Comparison of ENCODE assay signal across 22 cellular contexts in genomic region chr9:71780953-71781352, GRCh38. TPM values are rescaled to one million over a fixed set of nuclear protein-coding genes. Genes with fewer than 3 reads are reported as not detected.
DNase-seq lines count a peak whose midpoint lies in the region; ATAC-seq and TF ChIP-seq lines count a peak whose summit lies in the region.
"Had no signal": no experiment of that assay in that cellular context is flagged by ENCODE, and none has a peak within 500 bp of the region (broad histone marks: within the 10 kb centered on the region; RNA-seq: fewer than 3 reads in every experiment).

No MANE protein-coding gene starts in this region.

- no peak overlapping the region for H3K14ac ChIP-seq in trophoblast cell (ENCODE audit: low read length)

- H2BK120ac ChIP-seq in trophoblast cell (ENCODE audit: insufficient read depth, low read length, poor library complexity), result no peak overlapping the region

- no peak overlapping the region for H2AFZ ChIP-seq in trophoblast cell (ENCODE audit: insufficient read depth, low read length, poor library complexity)
- H2AFZ ChIP-seq: hepatocyte had no signal

- H3K79me1 ChIP-seq in trophoblast cell (ENCODE audit: low read length), result no peaks in the 10 kb centered on the region

- H3K27me3 Mint-ChIP-seq in activated CD4-positive, alpha-beta T cell treated with anti-CD3 and anti-CD28 coated beads for 36 hours, result no peaks in the 10 kb centered on the region
- H3K27me3 Mint-ChIP-seq in CD8-positive, alpha-beta T cell (ENCODE audit: low read depth), result no peaks in the 10 kb centered on the region
- peaks cover 2% of the 10 kb centered on the region for H3K27me3 Mint-ChIP-seq in activated T-helper 1 cell treated with anti-CD3 and anti-CD28 coated beads, Interleukin-12 subunit alpha, Interleukin-12 subunit beta, Interleukin-2, Interleukin-4 antibody, amounts not matched to agents 30 ng/mL and 10 ng/mL and 1 ng/mL, durations not matched to agents 14 hours and 24 hours and 36 hours (ENCODE audit: insufficient read depth)
- no peaks in the 10 kb centered on the region for H3K27me3 Mint-ChIP-seq in naive B cell
- H3K27me3 Mint-ChIP-seq: activated B cell treated with CpG ODN at 0.5 μM for 24 hours had no signal

- peaks cover 46% of the 10 kb centered on the region for H3K4me1 Mint-ChIP-seq in activated CD4-positive, alpha-beta T cell treated with anti-CD3 and anti-CD28 coated beads for 36 hours
- peaks cover 49% of the 10 kb centered on the region for H3K4me1 Mint-ChIP-seq in CD8-positive, alpha-beta T cell (ENCODE audit: low read depth)
- peaks cover 42% of the 10 kb centered on the region for H3K4me1 Mint-ChIP-seq in activated T-helper 1 cell treated with anti-CD3 and anti-CD28 coated beads, Interleukin-12 subunit alpha, Interleukin-12 subunit beta, Interleukin-2, Interleukin-4 antibody, amounts not matched to agents 30 ng/mL and 10 ng/mL and 1 ng/mL, durations not matched to agents 14 hours and 24 hours and 36 hours (ENCODE audit: low read depth)
- H3K4me1 Mint-ChIP-seq in naive B cell, result peaks cover 29 to 51% (median 46%) of the 10 kb centered on the region in 3 donors

- no peak overlapping the region for H3K27ac ChIP-seq in CD8-positive, alpha-beta T cell (ENCODE audit: low read depth, low read length)
- no peak overlapping the region for H3K27ac ChIP-seq in trophoblast cell (ENCODE audit: low read depth, low read length)
- H3K27ac ChIP-seq: BLaER1 treated with 17β-estradiol and CSF1 and Interleukin-3, amounts not matched to agents 10 nM and 100 nM; hepatocyte; HL-60; ovary; sigmoid colon; stomach had no signal

- H2BK12ac ChIP-seq in trophoblast cell (ENCODE audit: low read length), result no peak overlapping the region

- no peak for DNase-seq in activated CD4-positive, alpha-beta T cell treated with anti-CD3 and anti-CD28 coated beads for 36 hours
- DNase-seq in activated CD4-positive, alpha-beta T cell treated with anti-CD3 and anti-CD28 coated beads for 1 hour, result no peak
- no peak for DNase-seq in CD8-positive, alpha-beta T cell
- no peak for DNase-seq in activated T-helper 1 cell treated with anti-CD3 and anti-CD28 coated beads, Interleukin-12 subunit alpha, Interleukin-12 subunit beta, Interleukin-2, Interleukin-4 antibody, amounts not matched to agents 30 ng/mL and 10 ng/mL and 1 ng/mL, durations not matched to agents 14 hours and 24 hours and 36 hours (ENCODE audit: low spot score)
- DNase-seq in naive B cell (no peak), DMS114 treated with DMSO at 0.1 percent for 48 hours (lab: John Stamatoyannopoulos, UW; ENCODE audit: unreplicated experiment) (no peak), midbrain (lab: John Stamatoyannopoulos, UW) (no peak), trophoblast cell (no peak)
- DNase-seq: activated B cell treated with CpG ODN at 0.5 μM for 24 hours, cortex of kidney, islet precursor cell, NCI-H187 treated with DMSO at 0.1 percent for 48 hours, NCI-H2227 treated with DMSO at 0.1 percent for 48 hours, ovary, Peyer's patch, sigmoid colon, stomach, T-helper 9 cell, upper lobe of left lung had no signal

- H3K23ac ChIP-seq in trophoblast cell (ENCODE audit: low read length), result no peak overlapping the region

- WGBS in trophoblast cell (ENCODE audit: extremely low coverage, insufficient coverage, insufficient read length), result no CpG with 5 or more reads among the region's 3 CpGs

- no peak overlapping the region for H3K4me2 ChIP-seq in trophoblast cell (ENCODE audit: low read length)
- H3K4me2 ChIP-seq: hepatocyte had no signal

- no peaks in the 10 kb centered on the region for H3K79me2 ChIP-seq in trophoblast cell (ENCODE audit: control insufficient read depth, insufficient read depth, low read length, poor library complexity)
- H3K79me2 ChIP-seq: hepatocyte had no signal

- H3K9me3 Mint-ChIP-seq in activated CD4-positive, alpha-beta T cell treated with anti-CD3 and anti-CD28 coated beads for 36 hours (ENCODE audit: low read depth), result peaks cover 2% of the 10 kb centered on the region
- peaks cover 3% of the 10 kb centered on the region for H3K9me3 Mint-ChIP-seq in CD8-positive, alpha-beta T cell
- H3K9me3 Mint-ChIP-seq in activated T-helper 1 cell treated with anti-CD3 and anti-CD28 coated beads, Interleukin-12 subunit alpha, Interleukin-12 subunit beta, Interleukin-2, Interleukin-4 antibody, amounts not matched to agents 30 ng/mL and 10 ng/mL and 1 ng/mL, durations not matched to agents 14 hours and 24 hours and 36 hours, result peaks cover 3% of the 10 kb centered on the region
- H3K9me3 Mint-ChIP-seq in naive B cell, result peaks cover 0 to 3% (median 0%) of the 10 kb centered on the region in 7 donors
- H3K9me3 Mint-ChIP-seq: activated B cell treated with CpG ODN at 0.5 μM for 24 hours had no signal

- H3K36me3 Mint-ChIP-seq in activated CD4-positive, alpha-beta T cell treated with anti-CD3 and anti-CD28 coated beads for 36 hours (ENCODE audit: low read depth), result peaks cover 6% of the 10 kb centered on the region
- H3K36me3 Mint-ChIP-seq in CD8-positive, alpha-beta T cell, result no peaks in the 10 kb centered on the region
- peaks cover 7% of the 10 kb centered on the region for H3K36me3 Mint-ChIP-seq in activated T-helper 1 cell treated with anti-CD3 and anti-CD28 coated beads, Interleukin-12 subunit alpha, Interleukin-12 subunit beta, Interleukin-2, Interleukin-4 antibody, amounts not matched to agents 30 ng/mL and 10 ng/mL and 1 ng/mL, durations not matched to agents 14 hours and 24 hours and 36 hours (ENCODE audit: low read depth)
- H3K36me3 Mint-ChIP-seq in naive B cell, result peaks cover 0 to 3% of the 10 kb centered on the region in 2 donors

- POLR2A ChIA-PET in activated CD4-positive, alpha-beta T cell treated with anti-CD3 and anti-CD28 coated beads for 36 hours (lab: Charles Lee), result interaction anchor here (0.8 to 3.5 kb wide), 3 partner anchors 12 to 16 kb away, joined by 4 to 16 read pairs (median 8); partner anchors contain the start of gene CEMIP2
- POLR2A ChIA-PET in CD8-positive, alpha-beta T cell (lab: Charles Lee), result interaction anchor here (0.7 to 5.0 kb wide), 5 partner anchors 13 to 678 kb away, joined by 3 to 58 read pairs (median 6); partner anchors contain the start of gene CEMIP2

- no peak overlapping the region for H2BK5ac ChIP-seq in trophoblast cell (ENCODE audit: low read depth, low read length, poor library complexity)

- H3K4me3 Mint-ChIP-seq in activated CD4-positive, alpha-beta T cell treated with anti-CD3 and anti-CD28 coated beads for 36 hours, result peak overlapping the region; percentile 20
- H3K4me3 Mint-ChIP-seq in CD8-positive, alpha-beta T cell, result peak overlapping the region; percentile 1
- peak overlapping the region; percentile 22 for H3K4me3 Mint-ChIP-seq in activated T-helper 1 cell treated with anti-CD3 and anti-CD28 coated beads, Interleukin-12 subunit alpha, Interleukin-12 subunit beta, Interleukin-2, Interleukin-4 antibody, amounts not matched to agents 30 ng/mL and 10 ng/mL and 1 ng/mL, durations not matched to agents 14 hours and 24 hours and 36 hours
- H3K4me3 Mint-ChIP-seq in naive B cell, result no peak overlapping the region
- H3K4me3 Mint-ChIP-seq: activated B cell treated with CpG ODN at 0.5 μM for 24 hours had no signal

- H3K9me3 ChIP-seq in CD8-positive, alpha-beta T cell (ENCODE audit: low read length), result no peaks in the 10 kb centered on the region
- H3K9me3 ChIP-seq in trophoblast cell (ENCODE audit: insufficient read depth, low read depth, low read length), result no peaks in the 10 kb centered on the region
- H3K9me3 ChIP-seq: BLaER1 treated with 17β-estradiol and CSF1 and Interleukin-3, amounts not matched to agents 10 nM and 100 nM; ovary; Peyer's patch; sigmoid colon; stomach; upper lobe of left lung had no signal

- no peak overlapping the region for H2AK5ac ChIP-seq in trophoblast cell (ENCODE audit: low read length)

- TF ChIP-seq CTCF in CD8-positive, alpha-beta T cell (IDR thresholded peaks at IDR 0.05), result no peak

- no peak overlapping the region for H4K91ac ChIP-seq in trophoblast cell (ENCODE audit: low read depth, low read length)

- intact Hi-C loops in activated CD4-positive, alpha-beta T cell treated with anti-CD3 and anti-CD28 coated beads for 36 hours (cut with DNase I, micrococcal nuclease), result loop anchor here (5.0 to 10.0 kb wide), 7 partner anchors 74 to 1376 kb away; partner anchors contain the start of genes KLF9 (in 1 of the 2) and ZFAND5 (in 1 of the 2)
- intact Hi-C loops in CD8-positive, alpha-beta T cell (cut with DNase I, micrococcal nuclease), result loop anchor here (5.0 kb wide), 4 partner anchors 131 to 1371 kb away; partner anchors contain the start of genes ABHD17B (in 1 of the 2), ANXA1 (in 1 of the 2), C9orf85 (in 1 of the 2) and ZFAND5 (in 1 of the 2)
- intact Hi-C loops in activated T-helper 1 cell treated with anti-CD3 and anti-CD28 coated beads, Interleukin-12 subunit alpha, Interleukin-12 subunit beta, Interleukin-2, Interleukin-4 antibody, amounts not matched to agents 30 ng/mL and 10 ng/mL and 1 ng/mL, durations not matched to agents 14 hours and 24 hours and 36 hours (cut with micrococcal nuclease), result loop anchor here (2.0 to 5.0 kb wide), 3 partner anchors 581 to 1369 kb away; partner anchors contain the start of gene KLF9

- H3K4me3 ChIP-seq in CD8-positive, alpha-beta T cell (ENCODE audit: low read depth, low read length), result no peak overlapping the region
- H3K4me3 ChIP-seq in trophoblast cell (ENCODE audit: low read depth, low read length), result no peak overlapping the region
- H3K4me3 ChIP-seq: BLaER1 treated with 17β-estradiol and CSF1 and Interleukin-3, amounts not matched to agents 10 nM and 100 nM; hepatocyte; ovary; Peyer's patch; sigmoid colon; stomach; upper lobe of left lung had no signal

- no peak for ATAC-seq in activated CD4-positive, alpha-beta T cell treated with anti-CD3 and anti-CD28 coated beads for 36 hours
- ATAC-seq in CD8-positive, alpha-beta T cell, result no peak
- no peak for ATAC-seq in naive B cell (ENCODE audit: low read depth in 2 of 2)

- no peak overlapping the region for H4K12ac ChIP-seq in trophoblast cell (ENCODE audit: low read depth, low read length)

- H3K4me1 ChIP-seq in CD8-positive, alpha-beta T cell (ENCODE audit: insufficient read depth, low read length), result peaks cover 40% of the 10 kb centered on the region
- peaks cover 6 to 7% of the 10 kb centered on the region in 2 experiments for H3K4me1 ChIP-seq in trophoblast cell (ENCODE audit: control insufficient read depth in 1 of 2, insufficient read depth in 2 of 2, low read length in 2 of 2)
- H3K4me1 ChIP-seq: sigmoid colon, stomach, upper lobe of left lung had no signal

- CTCF ChIA-PET in activated CD4-positive, alpha-beta T cell treated with anti-CD3 and anti-CD28 coated beads for 36 hours (lab: Charles Lee), result interaction anchor here (0.6 to 1.4 kb wide), 6 partner anchors 12 to 43 kb away, joined by 3 to 6 read pairs (median 4); no protein-coding TSS in a partner anchor
- CTCF ChIA-PET in CD8-positive, alpha-beta T cell (lab: Charles Lee), result interaction anchor here (0.9 to 9.0 kb wide), 8 partner anchors 9 to 244 kb away, joined by 3 to 85 read pairs (median 28); partner anchors contain the start of gene CEMIP2

- H3K27ac Mint-ChIP-seq in activated CD4-positive, alpha-beta T cell treated with anti-CD3 and anti-CD28 coated beads for 36 hours, result peak overlapping the region; percentile 98
- H3K27ac Mint-ChIP-seq in CD8-positive, alpha-beta T cell, result peak overlapping the region; percentile 97
- H3K27ac Mint-ChIP-seq in activated T-helper 1 cell treated with anti-CD3 and anti-CD28 coated beads, Interleukin-12 subunit alpha, Interleukin-12 subunit beta, Interleukin-2, Interleukin-4 antibody, amounts not matched to agents 30 ng/mL and 10 ng/mL and 1 ng/mL, durations not matched to agents 14 hours and 24 hours and 36 hours, result peak overlapping the region; percentile 64
- H3K27ac Mint-ChIP-seq in naive B cell, result peak overlapping the region in 5 of 6 donors; percentile 14 to 99 (median 95)

- H3K27me3 ChIP-seq in CD8-positive, alpha-beta T cell (ENCODE audit: insufficient read depth, low read length), result no peaks in the 10 kb centered on the region
- no peaks in the 10 kb centered on the region for H3K27me3 ChIP-seq in trophoblast cell (ENCODE audit: insufficient read depth, low read length)
- H3K27me3 ChIP-seq: BLaER1 treated with 17β-estradiol and CSF1 and Interleukin-3, amounts not matched to agents 10 nM and 100 nM; hepatocyte; ovary; Peyer's patch; sigmoid colon; stomach; upper lobe of left lung had no signal

- H3K36me3 ChIP-seq in CD8-positive, alpha-beta T cell (ENCODE audit: insufficient read depth, low read length), result no peaks in the 10 kb centered on the region
- H3K36me3 ChIP-seq in trophoblast cell (ENCODE audit: control insufficient read depth in 1 of 2, insufficient read depth in 2 of 2, low read length in 2 of 2), result no peaks in the 10 kb centered on the region
- H3K36me3 ChIP-seq: BLaER1 treated with 17β-estradiol and CSF1 and Interleukin-3, amounts not matched to agents 10 nM and 100 nM; ovary; Peyer's patch; sigmoid colon; stomach; upper lobe of left lung had no signal

- H4K8ac ChIP-seq in trophoblast cell (ENCODE audit: low read depth, low read length), result no peak overlapping the region

- H3K9ac ChIP-seq in trophoblast cell (ENCODE audit: low read length), result no peak overlapping the region
- H3K9ac ChIP-seq: BLaER1 treated with 17β-estradiol and CSF1 and Interleukin-3, amounts not matched to agents 10 nM and 100 nM had no signal

- H3K18ac ChIP-seq in trophoblast cell (ENCODE audit: low read length), result no peak overlapping the region

- no peak overlapping the region for H3K4ac ChIP-seq in trophoblast cell (ENCODE audit: low read depth, low read length)

RNA-seq across cellular contexts. Expression of gene CEMIP2, which starts 12.6 kb away (rescaled TPM):
- 10 to 100 TPM; 34.1 to 41.0 TPM for total RNA-seq in activated CD4-positive, alpha-beta T cell treated with anti-CD3 and anti-CD28 coated beads for 36 hours
- 100 to 1,000 TPM; 286 to 313 TPM for total RNA-seq in CD8-positive, alpha-beta T cell
- 70.0 and 79.1 TPM in 2 replicates for total RNA-seq in activated T-helper 1 cell treated with anti-CD3 and anti-CD28 coated beads, Interleukin-12 subunit alpha, Interleukin-12 subunit beta, Interleukin-2, Interleukin-4 antibody, amounts not matched to agents 30 ng/mL and 10 ng/mL and 1 ng/mL, durations not matched to agents 14 hours and 24 hours and 36 hours
- 10 to 100 TPM; 28.7 to 51.7 (median 41.8) TPM for polyA plus RNA-seq in naive B cell (ENCODE audit: low read depth in 6 of 6)
- polyA plus RNA-seq in trophoblast cell (2013), result 162 and 163 TPM in 2 replicates

Comparison
In these comparisons a context has a peak if more than half of its experiments do, and no peak if none do; other contexts are left out.
1. H3K4me3 Mint-ChIP-seq: peak in activated CD4-positive, alpha-beta T cell treated with anti-CD3 and anti-CD28 coated beads for 36 hours (single experiment), CD8-positive, alpha-beta T cell (single experiment) and activated T-helper 1 cell treated with anti-CD3 and anti-CD28 coated beads, Interleukin-12 subunit alpha, Interleukin-12 subunit beta, Interleukin-2, Interleukin-4 antibody, amounts not matched to agents 30 ng/mL and 10 ng/mL and 1 ng/mL, durations not matched to agents 14 hours and 24 hours and 36 hours (single experiment); none in naive B cell (0 of 8).
2. Peak in every context shown above with its lines, with median percentiles within 50 percentile points of each other: H3K27ac Mint-ChIP-seq.